8 cellular contexts compared by ENCODE assay signal in genomic region chr12:10716704-10717315, GRCh38. TPM values are rescaled to one million over a fixed set of nuclear protein-coding genes. Genes with fewer than 3 reads are reported as not detected.
A peak's percentile ranks its signal among the peaks of the same experiment; 100 is the strongest.
DNase-seq lines count a peak whose midpoint lies in the region; ATAC-seq and TF ChIP-seq lines count a peak whose summit lies in the region.

No MANE protein-coding gene starts in this region.

- intact Hi-C loops in Right ventricle myocardium superior (cut with DNase I): no loop called here

- ATAC-seq in SK-N-SH treated with all-trans-retinoic acid at 6 μM for 48 hours: peak; percentile 54
- ATAC-seq in Right ventricle myocardium superior (ENCODE audit: poor library complexity): peak; percentile 83
- no peak for ATAC-seq in GM18873 (IDR thresholded peaks at IDR 0.05; ENCODE audit: low FRiP score, unreplicated experiment)
- ATAC-seq in GM21717 (IDR thresholded peaks at IDR 0.05; ENCODE audit: unreplicated experiment): no peak
- ATAC-seq in HG03025 (IDR thresholded peaks at IDR 0.05; ENCODE audit: low FRiP score, unreplicated experiment): no peak
- ATAC-seq in HG03280 (IDR thresholded peaks at IDR 0.05; ENCODE audit: unreplicated experiment): no peak

- DNase-seq in GM03348 (ENCODE audit: low spot score): peak; percentile 86
- DNase-seq in Right ventricle myocardium superior: peak; percentile 86
- DNase-seq in retina: peak; percentile 40

TF ChIP-seq in SK-N-SH treated with all-trans-retinoic acid at 6 μM for 48 hours, 23 proteins besides CTCF, POLR2A, EP300 and RAD21:
- TF ChIP-seq CREB5 (CRISPR knock-in tag; IDR thresholded peaks at IDR 0.05; ENCODE audit: low read depth) (no peak), ISL1 (CRISPR knock-in tag; IDR thresholded peaks at IDR 0.05) (no peak), ZFP30 (CRISPR knock-in tag; IDR thresholded peaks at IDR 0.05) (no peak)
TF ChIP-seq in SK-N-SH treated with all-trans-retinoic acid at 6 μM for 48 hours: peak in this region for 0.

RNA-seq across cellular contexts. Expression of gene YBX3, which starts 6.3 kb away (rescaled TPM):
- total RNA-seq in Right ventricle myocardium superior: 535 TPM

RNA-seq across cellular contexts. Expression of gene STYK1, which starts 43.0 kb away (rescaled TPM):
- total RNA-seq in Right ventricle myocardium superior: not detected

Comparison
In these comparisons a context has a peak if more than half of its experiments do, and no peak if none do; other contexts are left out.
1. ATAC-seq: peak in SK-N-SH treated with all-trans-retinoic acid at 6 μM for 48 hours (single experiment) and Right ventricle myocardium superior (single experiment); none in GM18873 (single experiment), GM21717 (single experiment), HG03025 (single experiment) and HG03280 (single experiment).
2. Peak in every context shown above with its lines, with median percentiles within 50 percentile points of each other: DNase-seq.